In the genomic region with DNA sequence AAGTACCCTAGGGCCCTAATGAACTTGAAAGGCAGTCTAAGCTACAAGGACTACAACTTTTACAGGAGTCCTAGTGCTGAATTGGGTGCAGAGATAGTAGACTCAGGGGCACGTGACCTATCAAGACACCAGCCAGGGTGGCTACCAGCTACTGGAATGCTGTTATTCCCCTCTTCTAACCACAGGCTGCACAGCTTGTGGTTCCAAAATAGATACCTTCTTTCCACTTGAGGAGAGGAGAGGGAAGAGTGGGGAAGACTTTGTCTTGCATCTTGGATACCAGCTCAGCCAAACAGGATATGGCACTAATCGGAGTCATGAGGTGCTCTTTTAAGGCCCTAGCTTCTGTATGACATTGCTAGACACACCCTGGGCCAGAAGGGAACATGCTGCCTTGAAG, we compare ENCODE assay signal across 32 cellular contexts.
"Had no signal": no experiment of that assay in that cellular context is flagged by ENCODE, and none has a peak within 500 bp of the region (broad histone marks: within the 10 kb centered on the region; RNA-seq: fewer than 3 reads in every experiment).

No MANE protein-coding gene starts in this region.

- H3K4me2 ChIP-seq: PC-9, SK-N-SH had no signal

- H3K27ac ChIP-seq: ascending aorta, PC-9, SJSA1 had no signal

- H3K27me3 ChIP-seq: ascending aorta, SJSA1 had no signal

- ATAC-seq: activated CD4-positive, alpha-beta T cell treated with anti-CD3 and anti-CD28 coated beads for 36 hours; activated CD4-positive, CD25-positive, alpha-beta regulatory T cell treated with anti-CD3 and anti-CD28 coated beads, Interleukin-2, amount 50 U/mL, for 24 hours; activated CD8-positive, alpha-beta T cell treated with anti-CD3 and anti-CD28 coated beads, Interleukin-2, amount 10 ng/mL, durations not matched to agents 7 days and 5 days; WTC11 had no signal

- H3K36me3 ChIP-seq: ascending aorta, SJSA1 had no signal

- H3K4me3 ChIP-seq: ascending aorta, PC-9, SJSA1 had no signal

- H3K9ac ChIP-seq: SK-N-SH had no signal

- FAIRE-seq: RCC 7860, TTC549 had no signal

- H2AFZ ChIP-seq: PC-9 had no signal

- DNase-seq: activated CD4-positive, alpha-beta T cell treated with anti-CD3 and anti-CD28 coated beads for 36 hours; activated CD4-positive, alpha-beta T cell treated with anti-CD3 and anti-CD28 coated beads, Interleukin-2, amount 10 ng/mL, durations not matched to agents 7 days and 5 days; activated CD4-positive, alpha-beta T cell treated with anti-CD3 and anti-CD28 coated beads, Interleukin-2, amount 50 U/mL, for 48 hours; activated CD8-positive, alpha-beta T cell treated with anti-CD3 and anti-CD28 coated beads, Interleukin-2, amount 10 ng/mL, durations not matched to agents 7 days and 5 days; activated gamma-delta T cell; activated naive CD4-positive, alpha-beta T cell treated with Interleukin-2 at 50 U/mL for 16 hours; activated naive CD8-positive, alpha-beta T cell treated with anti-CD3 and anti-CD28 coated beads, Interleukin-2, amount 10 ng/mL, durations not matched to agents 7 days and 5 days; activated T-cell treated with anti-CD3 and anti-CD28 coated beads, Interleukin-2, amount 50 U/mL, for 24 hours; amygdala; central memory CD4-positive, alpha-beta T cell; Karpas-422; MM.1S; MV-4-11; NCI-H1092; NCI-H1417; NCI-H146; NCI-H187; NCI-H2029 treated with DMSO at 0.1 percent for 48 hours; NCI-H2107; NCI-H2171; NCI-H510A; NCI-H526; NCI-H748 treated with DMSO at 0.1 percent for 48 hours; PC-9; SHP77 treated with DMSO at 0.1 percent for 48 hours; SK-N-SH had no signal

- H3K9me3 ChIP-seq: SJSA1, SK-N-SH had no signal
